ENCODE assay signal across 8 cellular contexts in genomic region chr13:99176309-99177276, GRCh38. TPM values are rescaled to one million over a fixed set of nuclear protein-coding genes. Genes with fewer than 3 reads are reported as not detected.
A peak's percentile ranks its signal among the peaks of the same experiment; 100 is the strongest.
DNase-seq lines count a peak whose midpoint lies in the region; ATAC-seq and TF ChIP-seq lines count a peak whose summit lies in the region.

No MANE protein-coding gene starts in this region.

- in situ Hi-C loops in IMR-90 (cut with MboI; ENCODE audit: low sequenced_read_pairs), result loop anchor here (5.0 kb wide), 2 partner anchors 86 to 261 kb away; no protein-coding TSS in a partner anchor
- in situ Hi-C loops in Panc1 (cut with HindIII; ENCODE audit: low pct_unique_long_range_greater_than_20kb, low sequenced_read_pairs), result no loop called here

- ATAC-seq in GM21423 (IDR thresholded peaks at IDR 0.05; ENCODE audit: unreplicated experiment), result peak; percentile 83
- ATAC-seq in IMR-90 (ENCODE audit: low read depth), result peak; percentile 97
- peak; percentile 96 for ATAC-seq in Panc1

- H3K4me3 ChIP-seq in IMR-90 (ENCODE audit: insufficient read depth, low read depth, low read length), result no peak overlapping the region
- H3K4me3 ChIP-seq in Panc1 (ENCODE audit: low read depth in 2 of 2, low read length in 2 of 2), result no peak overlapping the region
- H3K4me3 ChIP-seq in suprapubic skin, result no peak overlapping the region

- H4K5ac ChIP-seq in IMR-90 (ENCODE audit: low read depth, low read length), result no peak overlapping the region

- peak overlapping the region; percentile 41; the same call in 1 of the 2 replicates for H3K4me2 ChIP-seq in IMR-90 (ENCODE audit: low read depth, low read length)

- H3K36me3 ChIP-seq in IMR-90 (ENCODE audit: control insufficient read depth, insufficient read depth, low read length) (no peaks in the 10 kb centered on the region), Panc1 (ENCODE audit: control insufficient read depth, insufficient read depth, low read length) (no peaks in the 10 kb centered on the region), suprapubic skin (no peaks in the 10 kb centered on the region)

- peak; percentile 92 for TF ChIP-seq RAD21 in IMR-90 (IDR thresholded peaks at IDR 0.05; ENCODE audit: low read length)

- TF ChIP-seq EP300 in suprapubic skin (IDR thresholded peaks at IDR 0.05), result no peak

- no peak overlapping the region for H2BK15ac ChIP-seq in IMR-90 (ENCODE audit: low read depth, low read length)

- H4K20me1 ChIP-seq in IMR-90 (ENCODE audit: insufficient read depth, low read length), result peaks cover 3% of the 10 kb centered on the region; the same call in 1 of the 2 replicates

- H3K4ac ChIP-seq in IMR-90 (ENCODE audit: low read depth, low read length), result no peak overlapping the region

- intact Hi-C loops in Calu3 (cut with micrococcal nuclease; ENCODE audit: unreplicated experiment) (loop anchor here (1.0 to 2.0 kb wide), 2 partner anchors 89 to 260 kb away; no protein-coding TSS in a partner anchor), IMR-90 (cut with micrococcal nuclease) (loop anchor here (1.0 kb wide), 2 partner anchors 90 to 261 kb away; no protein-coding TSS in a partner anchor), Panc1 (cut with micrococcal nuclease; ENCODE audit: unreplicated experiment) (loop anchor here (2.0 to 5.0 kb wide), 2 partner anchors 91 to 260 kb away; no protein-coding TSS in a partner anchor)

- no peak overlapping the region for H3K23ac ChIP-seq in IMR-90 (ENCODE audit: low read depth, low read length)

- no peaks in the 10 kb centered on the region for H3K4me1 ChIP-seq in IMR-90 (ENCODE audit: control insufficient read depth, insufficient read depth, low read length)
- H3K4me1 ChIP-seq in Panc1 (ENCODE audit: control insufficient read depth, insufficient read depth, low read length), result no peaks in the 10 kb centered on the region
- peaks cover 23% of the 10 kb centered on the region for H3K4me1 ChIP-seq in suprapubic skin

- no peak overlapping the region for H3K9ac ChIP-seq in IMR-90 (ENCODE audit: low read depth, low read length)

- no peak overlapping the region for H2BK5ac ChIP-seq in IMR-90 (ENCODE audit: low read depth, low read length, poor library complexity, severe bottlenecking)

- BruUV-seq in Calu3 (replicated peaks; lab: Mats Ljungman, UMichigan), result no TSS peak
- BruUV-seq in IMR-90 (replicated peaks; lab: Mats Ljungman, UMichigan), result no TSS peak
- BruUV-seq in Panc1 (replicated peaks; lab: Mats Ljungman, UMichigan), result no TSS peak

- TF ChIP-seq POLR2A in IMR-90 (IDR thresholded peaks at IDR 0.05; ENCODE audit: low read depth, low read length) (no peak), suprapubic skin (IDR thresholded peaks at IDR 0.05) (no peak)

- CTCF ChIA-PET in Calu3 (lab: Charles Lee), result interaction anchor here (0.7 to 1.5 kb wide), 2 partner anchors 89 to 109 kb away, joined by 5 to 14 read pairs; no protein-coding TSS in a partner anchor
- CTCF ChIA-PET in IMR-90 (lab: Yijun Ruan, JAX), result interaction anchor here (0.5 to 2.1 kb wide), 22 partner anchors 9 to 1505 kb away, joined by 3 to 13 read pairs (median 4); no protein-coding TSS in a partner anchor
- CTCF ChIA-PET in Panc1 (lab: Charles Lee), result interaction anchor here (0.7 to 1.6 kb wide), 8 partner anchors 41 to 1056 kb away, joined by 3 to 12 read pairs (median 6); no protein-coding TSS in a partner anchor

- no peak overlapping the region for H3K56ac ChIP-seq in IMR-90 (ENCODE audit: extremely low read depth, insufficient read depth, low read length)

- no peak overlapping the region for H3K4me3 Mint-ChIP-seq in Calu3 (ENCODE audit: low read depth, unreplicated experiment)

- H3K27me3 ChIP-seq in IMR-90 (ENCODE audit: control insufficient read depth, insufficient read depth, low read length) (peaks cover 35% of the 10 kb centered on the region), Panc1 (ENCODE audit: control insufficient read depth, insufficient read depth, low read length) (no peaks in the 10 kb centered on the region; the same call in 1 of the 2 replicates), suprapubic skin (no peaks in the 10 kb centered on the region)

- 3% methylated on average over 11 of the region's 24 CpGs; no CpG with 5 or more reads in 1 of the 2 experiments for WGBS in IMR-90 (ENCODE audit: extremely low coverage in 2 of 2, insufficient read length in 1 of 2), 2 experiments
- 29% methylated on average over 23 of the region's 24 CpGs for WGBS in suprapubic skin

- H3K4me1 Mint-ChIP-seq in Calu3 (ENCODE audit: low read depth, unreplicated experiment), result no peaks in the 10 kb centered on the region

- no peak overlapping the region for H2BK120ac ChIP-seq in IMR-90 (ENCODE audit: low read depth, low read length)

- H3K27me3 Mint-ChIP-seq in Calu3 (ENCODE audit: unreplicated experiment), result no peaks in the 10 kb centered on the region

- H3K18ac ChIP-seq in IMR-90 (ENCODE audit: low read depth, low read length), result no peak overlapping the region

- no peak overlapping the region for H3K14ac ChIP-seq in IMR-90 (replicated peaks; ENCODE audit: low read depth, low read length)

- H3K9me1 ChIP-seq in IMR-90 (ENCODE audit: insufficient read depth, low read length), result no peaks in the 10 kb centered on the region

- H3K36me3 Mint-ChIP-seq in Calu3 (ENCODE audit: insufficient read depth, unreplicated experiment), result no peaks in the 10 kb centered on the region

- peak overlapping the region; percentile 38 for H2AFZ ChIP-seq in IMR-90 (replicated peaks; ENCODE audit: low read length, poor library complexity)

- no peak overlapping the region for H2AK5ac ChIP-seq in IMR-90 (ENCODE audit: low read depth, low read length)

- H2BK20ac ChIP-seq in IMR-90 (ENCODE audit: low read depth, low read length), result 0 out of 2 replicates have a peak overlapping the region, but pooled peaks have one; percentile 14

- no peaks in the 10 kb centered on the region for H3K9me3 Mint-ChIP-seq in Calu3 (ENCODE audit: low read depth, unreplicated experiment)

- H3K27ac ChIP-seq in IMR-90 (ENCODE audit: insufficient read depth, low read length) (no peak overlapping the region), Panc1 (ENCODE audit: low read length) (no peak overlapping the region), suprapubic skin (no peak overlapping the region)

- no peak overlapping the region for H3K27ac Mint-ChIP-seq in Calu3 (ENCODE audit: unreplicated experiment)

- POLR2A ChIA-PET in IMR-90 (lab: Charles Lee; ENCODE audit: unreplicated experiment) (no interaction called here), Panc1 (lab: Charles Lee) (no interaction called here)

- H3K9me3 ChIP-seq in IMR-90 (ENCODE audit: control insufficient read depth, insufficient read depth, low read length) (no peaks in the 10 kb centered on the region), Panc1 (ENCODE audit: control insufficient read depth, insufficient read depth, low read depth, low read length) (no peaks in the 10 kb centered on the region), suprapubic skin (no peaks in the 10 kb centered on the region)

- H4K91ac ChIP-seq in IMR-90 (ENCODE audit: insufficient read depth, low read depth, low read length), result no peak overlapping the region

- H3K79me1 ChIP-seq in IMR-90 (ENCODE audit: low read depth in 1 of 2, low read length in 2 of 2), result no peaks in the 10 kb centered on the region

- DNase-seq in Calu3 (peak; percentile 66), IMR-90 (peak; percentile 43), Panc1 (ENCODE audit: low read depth, low spot score) (peak; percentile 46), activated T-helper 1 cell treated with Interleukin-2 at 50 U/mL for 16 hours (ENCODE audit: low read depth) (peak; percentile 54), fibroblast of the conjunctiva (ENCODE audit: low read depth) (peak; percentile 23), occipital lobe (lab: John Stamatoyannopoulos, UW) (peak; percentile 16), suprapubic skin (ENCODE audit: low spot score in 2 of 2) (peak; percentile 80 to 88)

- dilution Hi-C loops in IMR-90 (cut with HindIII; ENCODE audit: low sequenced_read_pairs, unreplicated experiment), result no loop called here

- no peak overlapping the region for H4K8ac ChIP-seq in IMR-90 (ENCODE audit: low read depth in 2 of 2, low read length in 2 of 2)

- peak overlapping the region; percentile 69 for H2AK9ac ChIP-seq in IMR-90 (replicated peaks; ENCODE audit: low read depth, low read length, poor library complexity)

- TF ChIP-seq CTCF in Calu3 (IDR thresholded peaks at IDR 0.05; ENCODE audit: unreplicated experiment), result peak; percentile 45
- TF ChIP-seq CTCF in IMR-90 (conservative IDR thresholded peaks at IDR 0.05; ENCODE audit: low read depth, low read length), result peak; percentile 84
- peak; percentile 80 for TF ChIP-seq CTCF in Panc1 (IDR thresholded peaks at IDR 0.05)
- TF ChIP-seq CTCF in suprapubic skin (IDR thresholded peaks at IDR 0.05), result peak; percentile 64 to 86

TF ChIP-seq in IMR-90, 13 proteins besides CTCF, POLR2A, EP300 and RAD21:
- no peak for TF ChIP-seq MAZ (IDR thresholded peaks at IDR 0.05; ENCODE audit: borderline replicate concordance, low read depth, low read length)
- peak; percentile 57; the same call in 1 of the 2 replicates for TF ChIP-seq BHLHE40 (IDR thresholded peaks at IDR 0.05; ENCODE audit: low read depth, low read length)
- no peak for TF ChIP-seq RCOR1 (IDR thresholded peaks at IDR 0.05; ENCODE audit: insufficient replicate concordance, low read length)
- TF ChIP-seq CEBPB (IDR thresholded peaks at IDR 0.05; ENCODE audit: low read depth, low read length), result no peak
- no peak for TF ChIP-seq CHD1 (IDR thresholded peaks at IDR 0.05; ENCODE audit: low read depth, low read length)
- no peak for TF ChIP-seq MAFK (IDR thresholded peaks at IDR 0.05; ENCODE audit: low read depth, low read length)
- TF ChIP-seq NFE2L2 (IDR thresholded peaks at IDR 0.05; ENCODE audit: low read depth, low read length), result no peak
- TF ChIP-seq USF2 (IDR thresholded peaks at IDR 0.05; ENCODE audit: low read depth, low read length), result no peak
- peak; percentile 88 for TF ChIP-seq SMC3 (IDR thresholded peaks at IDR 0.05; ENCODE audit: low read depth, low read length)
- no peak for TF ChIP-seq RFX5 (IDR thresholded peaks at IDR 0.05; ENCODE audit: low read depth, low read length)

RNA-seq across cellular contexts. Expression of gene UBAC2, which starts 24.1 kb away (rescaled TPM):
- 41.0 and 43.8 TPM in 2 replicates for total RNA-seq in Calu3 (2022)
- 20.8 and 23.6 TPM in 2 replicates for total RNA-seq in IMR-90 (2012; rRNA removed)
- 28.9 and 36.3 TPM in 2 replicates for polyA plus RNA-seq in IMR-90 (2012; rRNA removed)
- polyA plus RNA-seq in IMR-90 (2012; cell fraction: cytosol; rRNA removed), result 29.0 and 35.1 TPM in 2 replicates
- polyA plus RNA-seq in IMR-90 (2012; cell fraction: nucleus; rRNA removed; ENCODE audit: low replicate concordance), result 17.0 and 27.8 TPM in 2 replicates
- total RNA-seq in Panc1 (2021; ENCODE audit: unreplicated experiment), result 40.8 TPM
- polyA plus RNA-seq in Panc1 (2012; ENCODE audit: insufficient read length), result 38.5 TPM
- total RNA-seq in occipital lobe, result 36.2 TPM
- 100 to 1,000 TPM in 2 of 4 donors, 10 to 100 TPM in 2; 67.3 to 111 (median 93.8) TPM for total RNA-seq in suprapubic skin

Comparison
In these comparisons a context has a peak if more than half of its experiments do, and no peak if none do; other contexts are left out.
1. DNase-seq: peak in every context shown above with its lines; median percentile 84 in suprapubic skin; 66 in Calu3; 54 in activated T-helper 1 cell treated with Interleukin-2 at 50 U/mL for 16 hours; 46 in Panc1; 43 in IMR-90; 23 in fibroblast of the conjunctiva; 16 in occipital lobe.